ENCODE assay signal across 15 cellular contexts in genomic region chr14:33836203-33836894, GRCh38.
DNase-seq lines count a peak whose midpoint lies in the region; ATAC-seq and TF ChIP-seq lines count a peak whose summit lies in the region.
"Had no signal": no experiment of that assay in that cellular context is flagged by ENCODE, and none has a peak within 500 bp of the region (broad histone marks: within the 10 kb centered on the region; RNA-seq: fewer than 3 reads in every experiment).

No MANE protein-coding gene starts in this region.

- peak; percentile 49 for DNase-seq in activated CD8-positive, alpha-beta memory T cell treated with anti-CD3 and anti-CD28 coated beads, Interleukin-2, amount 10 ng/mL, durations not matched to agents 7 days and 5 days
- no peak for DNase-seq in activated CD8-positive, alpha-beta memory T cell treated with anti-CD3 and anti-CD28 coated beads for 24 hours
- DNase-seq in NCI-H2107 (lab: John Stamatoyannopoulos, UW) = peak; percentile 51
- no peak for DNase-seq in WTC11 (ENCODE audit: low spot score)
- DNase-seq in nephron progenitor cell = no peak
- no peak for DNase-seq in T-helper 9 cell
- no peak for DNase-seq in central memory CD4-positive, alpha-beta T cell
- DNase-seq in left colon = no peak
- DNase-seq: Caco-2; colonic mucosa; islet precursor cell; NK-92 treated with Interleukin-12 subunit alpha and Interleukin-12 subunit beta, amount 100 ng/mL, for 24 hours; pancreas; spleen; WERI-Rb-1 had no signal

- H3K27ac Mint-ChIP-seq in activated CD8-positive, alpha-beta memory T cell treated with anti-CD3 and anti-CD28 coated beads, Interleukin-2, amount 10 ng/mL, durations not matched to agents 7 days and 5 days = peak overlapping the region; percentile 42
- H3K27ac Mint-ChIP-seq in WTC11 = peak overlapping the region; percentile 7
- H3K27ac Mint-ChIP-seq in nephron progenitor cell = peak overlapping the region; percentile 22

- no peaks in the 10 kb centered on the region for H3K27me3 Mint-ChIP-seq in activated CD8-positive, alpha-beta memory T cell treated with anti-CD3 and anti-CD28 coated beads, Interleukin-2, amount 10 ng/mL, durations not matched to agents 7 days and 5 days
- H3K27me3 Mint-ChIP-seq in WTC11 (ENCODE audit: low read depth) (no peaks in the 10 kb centered on the region; the same call in 1 of the 2 replicates), nephron progenitor cell (ENCODE audit: low read depth, poor library complexity) (no peaks in the 10 kb centered on the region)

- intact Hi-C loops in left colon (cut with DNase I, micrococcal nuclease) = loop anchor here in 1 of 2 donors (5.0 kb wide), 2 partner anchors 261 to 396 kb away; no protein-coding TSS in a partner anchor

- peak overlapping the region; percentile 1 for H3K4me3 Mint-ChIP-seq in activated CD8-positive, alpha-beta memory T cell treated with anti-CD3 and anti-CD28 coated beads, Interleukin-2, amount 10 ng/mL, durations not matched to agents 7 days and 5 days
- H3K4me3 Mint-ChIP-seq in WTC11 (no peak overlapping the region), nephron progenitor cell (no peak overlapping the region)

- TF ChIP-seq CTCF in WTC11 (IDR thresholded peaks at IDR 0.05) = no peak
- TF ChIP-seq CTCF in nephron progenitor cell (IDR thresholded peaks at IDR 0.05) = no peak

- CTCF ChIA-PET in activated CD8-positive, alpha-beta memory T cell treated with anti-CD3 and anti-CD28 coated beads, Interleukin-2, amount 10 ng/mL, durations not matched to agents 7 days and 5 days (lab: Charles Lee) = interaction anchor here (0.6 to 3.7 kb wide), 3 partner anchors 14 to 262 kb away, joined by 3 to 20 read pairs (median 3); no protein-coding TSS in a partner anchor
- CTCF ChIA-PET in WTC11 (lab: Charles Lee) = interaction anchor here (0.6 to 6.6 kb wide), 4 partner anchors 12 to 1276 kb away, joined by 3 to 45 read pairs (median 4); no protein-coding TSS in a partner anchor

- H3K4me1 Mint-ChIP-seq in activated CD8-positive, alpha-beta memory T cell treated with anti-CD3 and anti-CD28 coated beads, Interleukin-2, amount 10 ng/mL, durations not matched to agents 7 days and 5 days = peaks cover 49% of the 10 kb centered on the region
- H3K4me1 Mint-ChIP-seq in WTC11 (peaks cover 22% of the 10 kb centered on the region), nephron progenitor cell (peaks cover 29% of the 10 kb centered on the region)

- peak; percentile 79 for ATAC-seq in activated CD8-positive, alpha-beta memory T cell treated with anti-CD3 and anti-CD28 coated beads, Interleukin-2, amount 10 ng/mL, durations not matched to agents 7 days and 5 days
- ATAC-seq in WTC11 = peak; percentile 60
- no peak for ATAC-seq in left colon
- ATAC-seq: pancreas had no signal

- POLR2A ChIA-PET in WTC11 (lab: Charles Lee) = no interaction called here

- no peaks in the 10 kb centered on the region for H3K36me3 Mint-ChIP-seq in activated CD8-positive, alpha-beta memory T cell treated with anti-CD3 and anti-CD28 coated beads, Interleukin-2, amount 10 ng/mL, durations not matched to agents 7 days and 5 days
- H3K36me3 Mint-ChIP-seq in WTC11 = no peaks in the 10 kb centered on the region
- H3K36me3 Mint-ChIP-seq in nephron progenitor cell (ENCODE audit: low read depth) = no peaks in the 10 kb centered on the region

- no peaks in the 10 kb centered on the region for H3K9me3 Mint-ChIP-seq in activated CD8-positive, alpha-beta memory T cell treated with anti-CD3 and anti-CD28 coated beads, Interleukin-2, amount 10 ng/mL, durations not matched to agents 7 days and 5 days (ENCODE audit: low read depth)
- H3K9me3 Mint-ChIP-seq in WTC11 (0 out of 2 replicates have a peak, but pooled peaks cover 8% of the 10 kb centered on the region), nephron progenitor cell (peaks cover 8% of the 10 kb centered on the region)

TF ChIP-seq in WTC11, 78 proteins besides CTCF, POLR2A, EP300 and RAD21:
- TF ChIP-seq E2F1 (CRISPR knock-in tag; IDR thresholded peaks at IDR 0.05) (no peak), IRF2 (CRISPR knock-in tag; IDR thresholded peaks at IDR 0.05; ENCODE audit: borderline replicate concordance, low read depth) (no peak), CBFB (CRISPR knock-in tag; IDR thresholded peaks at IDR 0.05; ENCODE audit: low read depth) (no peak), ZNF121 (CRISPR knock-in tag; IDR thresholded peaks at IDR 0.05) (0 out of 2 replicates have a peak, but pooled peaks have one; percentile 3)

Comparison
In these comparisons a context has a peak if more than half of its experiments do, and no peak if none do; other contexts are left out.
1. DNase-seq: peak in activated CD8-positive, alpha-beta memory T cell treated with anti-CD3 and anti-CD28 coated beads, Interleukin-2, amount 10 ng/mL, durations not matched to agents 7 days and 5 days (single experiment) and NCI-H2107 (single experiment); none in activated CD8-positive, alpha-beta memory T cell treated with anti-CD3 and anti-CD28 coated beads for 24 hours (single experiment), WTC11 (single experiment), nephron progenitor cell (single experiment), T-helper 9 cell (single experiment), central memory CD4-positive, alpha-beta T cell (single experiment) and left colon (0 of 2).
2. Peak in every context shown above with its lines, with median percentiles within 50 percentile points of each other: H3K27ac Mint-ChIP-seq.